In the genomic region with DNA sequence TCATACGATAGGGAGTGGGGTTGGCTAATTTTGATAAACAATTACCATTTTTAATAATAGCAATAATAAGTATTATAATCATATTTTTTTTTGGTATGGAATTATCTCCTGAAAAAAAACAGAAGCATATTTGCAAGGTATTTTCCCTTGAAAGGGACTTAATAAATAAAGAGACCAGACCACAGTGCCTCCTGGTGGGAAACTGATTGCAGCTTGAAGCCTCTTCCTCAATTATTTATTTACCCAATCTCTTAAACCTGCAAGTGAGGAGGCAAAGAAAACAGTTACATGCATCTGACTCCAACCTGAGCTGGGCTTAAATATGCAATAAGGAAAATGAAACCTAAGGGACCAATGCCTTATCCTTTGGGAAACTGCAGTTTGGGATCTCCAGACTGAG, we compare ENCODE assay signal across 1 cellular context.
TF ChIP-seq lines count a peak whose summit lies in the region.

No MANE protein-coding gene starts in this region.

TF ChIP-seq in H1, 55 proteins besides CTCF, POLR2A, EP300 and RAD21:
- TF ChIP-seq SIX5 (IDR thresholded peaks at IDR 0.05; ENCODE audit: low read depth, low read length): no peak
- no peak for TF ChIP-seq POU5F1 (IDR thresholded peaks at IDR 0.05; ENCODE audit: low read depth, low read length)
